Comparison of ENCODE assay signal across 8 cellular contexts in genomic region chr12:109573029-109573913, GRCh38. TPM values are rescaled to one million over a fixed set of nuclear protein-coding genes. Genes with fewer than 3 reads are reported as not detected.
DNase-seq lines count a peak whose midpoint lies in the region; ATAC-seq and TF ChIP-seq lines count a peak whose summit lies in the region.

Gene MMAB (minus strand): TSS chr12:109573504. CDS start chr12:109573480, 24 bp downstream.
Gene MVK (plus strand): TSS chr12:109573794. CDS start chr12:109574823, 1,029 bp downstream.

- no peaks in the 10 kb centered on the region for H3K9me2 ChIP-seq in Karpas-422 (replicated peaks; ENCODE audit: insufficient read depth, low read length)

- H3K36me3 ChIP-seq in Karpas-422 (ENCODE audit: insufficient read depth, low read length), result peaks cover 18% of the 10 kb centered on the region
- H3K36me3 ChIP-seq in esophagus squamous epithelium, result peaks cover under 1 to 71% (median 4%) of the 10 kb centered on the region in 3 donors

- peak within 1 kb of the TSS; percentile 73; the same call in 1 of the 2 replicates for H2AFZ ChIP-seq in Karpas-422 (ENCODE audit: low read length)

- H3K9ac ChIP-seq in Karpas-422 (ENCODE audit: low read length), result peak within 1 kb of the TSS; percentile 77

- no peaks in the 10 kb centered on the region for H4K20me1 ChIP-seq in Karpas-422 (ENCODE audit: insufficient read depth, low read depth, low read length)

- TF ChIP-seq POLR2A in esophagus squamous epithelium (IDR thresholded peaks at IDR 0.05), result peak in 3 of 4 donors; percentile 50 to 70 (median 51)

- H3K27me3 ChIP-seq in Karpas-422 (ENCODE audit: low read length), result no peaks in the 10 kb centered on the region
- H3K27me3 ChIP-seq in esophagus squamous epithelium, result no peaks in the 10 kb centered on the region

- WGBS in esophagus squamous epithelium, 2 donors, result 0% methylated on average over 3 to 20 of the region's 74 CpGs

- peak; percentile 98 for DNase-seq in DMS79 treated with DMSO at 0.1 percent for 48 hours (lab: John Stamatoyannopoulos, UW)
- peak; percentile 100 for DNase-seq in Karpas-422
- DNase-seq in RKO (ENCODE audit: low spot score), result peak; percentile 99
- peak; percentile 95 for DNase-seq in activated T-helper 1 cell treated with Interleukin-2 at 50 U/mL for 16 hours (ENCODE audit: low read depth)
- DNase-seq in esophagus squamous epithelium (lab: John Stamatoyannopoulos, UW), result peak; percentile 97
- DNase-seq in myocyte (ENCODE audit: low read depth), result peak; percentile 99
- DNase-seq in stimulated activated CD8-positive, alpha-beta memory T cell treated with anti-CD3 and anti-CD28 coated beads, Interleukin-7, amount 100 ng/mL, for 48 hours (ENCODE audit: extremely low read depth in 1 of 2, low read depth in 1 of 2), result peak; percentile 94 to 99

- peak within 1 kb of the TSS; percentile 96 for H3K4me2 ChIP-seq in Karpas-422 (ENCODE audit: low read depth, low read length, poor library complexity, severe bottlenecking)

- H3K4me1 ChIP-seq in Karpas-422 (ENCODE audit: low read length) (peaks cover 27% of the 10 kb centered on the region), esophagus squamous epithelium (peaks cover 5 to 40% (median 6%) of the 10 kb centered on the region in 3 donors)

- H3K79me2 ChIP-seq in Karpas-422 (ENCODE audit: low read length), result peaks cover 29% of the 10 kb centered on the region

- H3K9me3 ChIP-seq in Karpas-422 (ENCODE audit: low read length) (no peaks in the 10 kb centered on the region), esophagus squamous epithelium (no peaks in the 10 kb centered on the region)

- H3K27ac ChIP-seq in Karpas-422 (ENCODE audit: low read length) (peak within 1 kb of the TSS; percentile 59), esophagus squamous epithelium (peak within 1 kb of the TSS; percentile 86 to 96 (median 90))

- peak; percentile 93 for ATAC-seq in GM21825 (IDR thresholded peaks at IDR 0.05; ENCODE audit: unreplicated experiment)

- TF ChIP-seq CTCF in esophagus squamous epithelium (IDR thresholded peaks at IDR 0.05), result no peak

- intact Hi-C loops in esophagus squamous epithelium (cut with DNase I), result no loop called here

- H3K4me3 ChIP-seq in Karpas-422 (ENCODE audit: low read length) (peak within 1 kb of the TSS; percentile 81), esophagus squamous epithelium (peak within 1 kb of the TSS; percentile 74 to 91 (median 82))

RNA-seq across cellular contexts. Expression of gene MMAB, which starts in this region (rescaled TPM):
- total RNA-seq in Karpas-422 (2014; rRNA removed; shearing (Covaris generic); ENCODE audit: low replicate concordance), result 33.5 and 46.1 TPM in 2 replicates
- 10 to 100 TPM; 45.2 to 59.5 (median 52.3) TPM for total RNA-seq in esophagus squamous epithelium
- 68.1 and 70.2 TPM in 2 replicates for total RNA-seq in myocyte
- polyA plus RNA-seq in myocyte (2012), result 66.3 TPM

RNA-seq across cellular contexts. Expression of gene MVK, which starts in this region (rescaled TPM):
- 14.7 and 19.0 TPM in 2 replicates for total RNA-seq in Karpas-422 (2014; rRNA removed; shearing (Covaris generic); ENCODE audit: low replicate concordance)
- total RNA-seq in esophagus squamous epithelium (10 to 100 TPM; 38.9 to 62.6 (median 46.4) TPM), myocyte (28.0 and 44.9 TPM in 2 replicates)
- 22.5 TPM for polyA plus RNA-seq in myocyte (2012)

Comparison
In these comparisons a context has a peak if more than half of its experiments do, and no peak if none do; other contexts are left out.
1. Peak in every context shown above with its lines: DNase-seq, ATAC-seq, H3K4me3 ChIP-seq and H3K27ac ChIP-seq.